ENCODE assay signal across 8 cellular contexts in the genomic region with DNA sequence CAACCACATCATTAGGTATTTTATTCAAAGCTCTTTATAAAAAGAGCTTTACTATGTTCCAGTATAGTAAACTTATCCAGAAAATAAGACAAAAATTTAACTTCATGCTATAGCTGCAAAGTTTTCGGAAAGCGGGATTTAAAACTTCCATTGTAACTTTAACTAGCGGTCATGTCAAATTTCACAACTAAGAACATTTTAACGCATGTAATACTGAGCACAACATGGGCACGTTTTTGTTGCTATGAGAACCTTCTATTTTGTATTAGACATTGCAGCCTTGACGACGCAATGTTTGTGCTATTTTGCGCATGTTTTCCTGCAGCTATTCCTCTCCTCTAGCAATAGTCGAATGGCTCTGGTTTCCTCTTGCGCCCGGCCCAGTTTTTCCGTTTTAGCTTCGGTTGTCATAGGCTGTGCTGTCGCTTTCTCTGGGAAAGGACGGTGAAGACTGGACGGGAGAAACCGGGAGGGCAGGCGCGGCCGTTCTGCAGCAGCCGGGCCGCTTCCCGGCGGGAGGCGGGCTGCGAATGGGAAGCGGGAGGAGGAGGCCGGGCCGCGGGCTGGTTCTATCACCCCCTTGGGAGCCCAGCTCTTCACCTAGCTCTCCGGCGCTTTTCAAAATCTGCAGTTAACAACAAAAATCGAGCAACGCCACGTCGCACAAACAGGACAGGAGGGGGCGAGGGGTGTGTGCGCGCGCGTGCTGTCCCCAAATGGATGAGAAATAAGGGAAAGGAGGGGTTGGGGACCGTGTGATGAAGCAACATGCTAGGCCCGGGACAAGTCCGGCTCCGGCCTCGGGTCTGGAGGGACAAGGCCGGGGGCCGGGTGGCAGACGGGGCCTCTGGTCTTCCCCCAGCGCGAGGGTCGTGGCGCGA.
A peak's percentile ranks its signal among the peaks of the same experiment; 100 is the strongest.
DNase-seq lines count a peak whose midpoint lies in the region; ATAC-seq and FAIRE-seq lines count a peak whose summit lies in the region.

No MANE protein-coding gene starts in this region.

- DNase-seq in C1 segment of cervical spinal cord (lab: John Stamatoyannopoulos, UW): peak in 13 of 14 donors; percentile 63 to 93 (median 87)
- DNase-seq in NCI-H774 (lab: John Stamatoyannopoulos, UW): peak; percentile 81
- peak; percentile 16 to 35 (median 27) for DNase-seq in activated CD8-positive, alpha-beta memory T cell treated with anti-CD3 and anti-CD28 coated beads for 48 hours (ENCODE audit: low read depth in 2 of 3, low spot score in 2 of 3)
- peak; percentile 88 for DNase-seq in midbrain (lab: John Stamatoyannopoulos, UW)
- DNase-seq in stimulated activated CD8-positive, alpha-beta memory T cell treated with anti-CD3 and anti-CD28 coated beads, Interleukin-4, amount 100 ng/mL, for 24 hours (ENCODE audit: low read depth): peak; percentile 17

- ATAC-seq in GM19372 (IDR thresholded peaks at IDR 0.05; ENCODE audit: low read depth, unreplicated experiment): peak; percentile 30
- peak; percentile 32 for ATAC-seq in HG03571 (IDR thresholded peaks at IDR 0.05; ENCODE audit: unreplicated experiment)

- peak; percentile 72 for FAIRE-seq in endometrium (lab: Jason Lieb, UNC)

Comparison
In these comparisons a context has a peak if more than half of its experiments do, and no peak if none do; other contexts are left out.
1. Peak in every context shown above with its lines: DNase-seq and ATAC-seq.
2. DNase-seq: peak in every context shown above with its lines; median percentile 88 in midbrain; 87 in C1 segment of cervical spinal cord; 81 in NCI-H774; 27 in activated CD8-positive, alpha-beta memory T cell treated with anti-CD3 and anti-CD28 coated beads for 48 hours; 17 in stimulated activated CD8-positive, alpha-beta memory T cell treated with anti-CD3 and anti-CD28 coated beads, Interleukin-4, amount 100 ng/mL, for 24 hours.